ENCODE assay signal across 17 cellular contexts in genomic region chr15:44500555-44500954, GRCh38. TPM values are rescaled to one million over a fixed set of nuclear protein-coding genes. Genes with fewer than 3 reads are reported as not detected.
DNase-seq lines count a peak whose midpoint lies in the region; ATAC-seq lines count a peak whose summit lies in the region.
"Had no signal": no experiment of that assay in that cellular context is flagged by ENCODE, and none has a peak within 500 bp of the region (broad histone marks: within the 10 kb centered on the region; RNA-seq: fewer than 3 reads in every experiment).

No MANE protein-coding gene starts in this region.

- CTCF ChIA-PET in CD8-positive, alpha-beta memory T cell (lab: Charles Lee), result interaction anchor here (0.9 to 1.7 kb wide), 3 partner anchors 32 to 281 kb away, joined by 3 to 5 read pairs (median 4); partner anchors contain the start of gene CTDSPL2

- no peak overlapping the region for H3K4me3 Mint-ChIP-seq in CD4-positive, CD25-positive, alpha-beta regulatory T cell
- no peak overlapping the region for H3K4me3 Mint-ChIP-seq in CD8-positive, alpha-beta memory T cell
- H3K4me3 Mint-ChIP-seq in T-helper 17 cell (no peak overlapping the region), memory B cell (no peak overlapping the region)

- peak in 1 of 3 donors; percentile 20 for DNase-seq in CD4-positive, CD25-positive, alpha-beta regulatory T cell
- DNase-seq in CD8-positive, alpha-beta memory T cell, result no peak
- DNase-seq in T-helper 17 cell (no peak), memory B cell (ENCODE audit: low spot score in 2 of 2) (no peak), COLO829 (ENCODE audit: low spot score) (no peak), epidermal melanocyte (ENCODE audit: insufficient read length, low spot score) (no peak), SKM-1 treated with dmso at 0.1 percent for 144 hours (lab: John Stamatoyannopoulos, UW; ENCODE audit: unreplicated experiment) (no peak)
- DNase-seq: activated CD4-positive, CD25-positive, alpha-beta regulatory T cell treated with anti-CD3 and anti-CD28 coated beads, Interleukin-2, amount 50 U/mL, for 72 hours; amygdala; cerebellar nuclear complex; effector CD8-positive, alpha-beta T cell; glutamatergic neuron; left lung; NCI-H1436 treated with DMSO at 0.1 percent for 48 hours; NCI-H774; PC-3 had no signal

- no peaks in the 10 kb centered on the region for H3K27me3 Mint-ChIP-seq in CD4-positive, CD25-positive, alpha-beta regulatory T cell
- H3K27me3 Mint-ChIP-seq in CD8-positive, alpha-beta memory T cell, result no peaks in the 10 kb centered on the region
- H3K27me3 Mint-ChIP-seq in T-helper 17 cell (no peaks in the 10 kb centered on the region), memory B cell (no peaks in the 10 kb centered on the region)

- POLR2A ChIA-PET in CD8-positive, alpha-beta memory T cell (lab: Charles Lee), result no interaction called here

- H3K4me1 Mint-ChIP-seq in CD4-positive, CD25-positive, alpha-beta regulatory T cell, result peaks cover 13 to 24% (median 20%) of the 10 kb centered on the region in 4 donors
- peaks cover 15 to 22% (median 16%) of the 10 kb centered on the region in 3 donors for H3K4me1 Mint-ChIP-seq in CD8-positive, alpha-beta memory T cell
- H3K4me1 Mint-ChIP-seq in T-helper 17 cell (peaks cover 12% of the 10 kb centered on the region), memory B cell (peaks cover 3% of the 10 kb centered on the region)

- peaks cover 27% of the 10 kb centered on the region for H3K36me3 Mint-ChIP-seq in CD4-positive, CD25-positive, alpha-beta regulatory T cell
- H3K36me3 Mint-ChIP-seq in CD8-positive, alpha-beta memory T cell, result peaks cover 0 to 67% (median 13%) of the 10 kb centered on the region in 3 donors
- peaks cover 4% of the 10 kb centered on the region for H3K36me3 Mint-ChIP-seq in T-helper 17 cell (ENCODE audit: low read depth)
- peaks cover 10% of the 10 kb centered on the region for H3K36me3 Mint-ChIP-seq in memory B cell

- H3K4me1 ChIP-seq in CD4-positive, CD25-positive, alpha-beta regulatory T cell (ENCODE audit: control insufficient read depth, insufficient read depth, low read length, poor library complexity, severe bottlenecking), result no peaks in the 10 kb centered on the region
- H3K4me1 ChIP-seq in CD8-positive, alpha-beta memory T cell (ENCODE audit: insufficient read depth, low read length), result no peaks in the 10 kb centered on the region
- H3K4me1 ChIP-seq: left lung, parathyroid adenoma had no signal

- no peaks in the 10 kb centered on the region for H3K9me3 ChIP-seq in CD4-positive, CD25-positive, alpha-beta regulatory T cell (ENCODE audit: control insufficient read depth in 2 of 2, low read length in 2 of 2)
- H3K9me3 ChIP-seq in CD8-positive, alpha-beta memory T cell (ENCODE audit: low read length), result no peaks in the 10 kb centered on the region
- H3K9me3 ChIP-seq in T-helper 17 cell (ENCODE audit: control insufficient read depth, low read length, poor library complexity, severe bottlenecking), result no peaks in the 10 kb centered on the region
- H3K9me3 ChIP-seq: left lung had no signal

- H3K27me3 ChIP-seq in CD4-positive, CD25-positive, alpha-beta regulatory T cell (ENCODE audit: control insufficient read depth, insufficient read depth, low read length), result no peaks in the 10 kb centered on the region
- H3K27me3 ChIP-seq in CD8-positive, alpha-beta memory T cell (ENCODE audit: insufficient read depth, low read length, poor library complexity, severe bottlenecking), result no peaks in the 10 kb centered on the region
- H3K27me3 ChIP-seq: left lung had no signal

- H3K27ac Mint-ChIP-seq in CD4-positive, CD25-positive, alpha-beta regulatory T cell, result peak overlapping the region in 2 of 3 donors; percentile 1 to 73
- H3K27ac Mint-ChIP-seq in CD8-positive, alpha-beta memory T cell, result peak overlapping the region in 6 of 8 donors; percentile 6 to 89 (median 30)
- peak overlapping the region; percentile 67 for H3K27ac Mint-ChIP-seq in T-helper 17 cell
- H3K27ac Mint-ChIP-seq in memory B cell, result peak overlapping the region; percentile 70

- peaks cover 64% of the 10 kb centered on the region for H3K36me3 ChIP-seq in CD4-positive, CD25-positive, alpha-beta regulatory T cell (ENCODE audit: control insufficient read depth, insufficient read depth, low read length)
- peaks cover 8% of the 10 kb centered on the region for H3K36me3 ChIP-seq in CD8-positive, alpha-beta memory T cell (ENCODE audit: insufficient read depth, low read length)

- no peaks in the 10 kb centered on the region for H3K9me3 Mint-ChIP-seq in CD4-positive, CD25-positive, alpha-beta regulatory T cell
- no peaks in the 10 kb centered on the region for H3K9me3 Mint-ChIP-seq in CD8-positive, alpha-beta memory T cell
- no peaks in the 10 kb centered on the region for H3K9me3 Mint-ChIP-seq in memory B cell

- no peak overlapping the region for H3K4me3 ChIP-seq in CD4-positive, CD25-positive, alpha-beta regulatory T cell (ENCODE audit: low read depth, low read length)
- no peak overlapping the region for H3K4me3 ChIP-seq in CD8-positive, alpha-beta memory T cell (ENCODE audit: low read length)
- H3K4me3 ChIP-seq: left lung had no signal

- peak overlapping the region; percentile 8 for H3K27ac ChIP-seq in CD4-positive, CD25-positive, alpha-beta regulatory T cell (ENCODE audit: insufficient read depth, low read length, poor library complexity, severe bottlenecking)
- H3K27ac ChIP-seq in CD8-positive, alpha-beta memory T cell (ENCODE audit: low read depth, low read length), result no peak overlapping the region
- H3K27ac ChIP-seq: left lung, parathyroid adenoma had no signal

- ATAC-seq in CD4-positive, CD25-positive, alpha-beta regulatory T cell (ENCODE audit: low read depth in 2 of 2), result no peak
- ATAC-seq in T-helper 17 cell (no peak), memory B cell (ENCODE audit: low read depth) (no peak)
- ATAC-seq: left lung, PC-3 had no signal

RNA-seq across cellular contexts. Expression of gene EIF3J, which starts 36.4 kb away (rescaled TPM):
- total RNA-seq in CD4-positive, CD25-positive, alpha-beta regulatory T cell, result 80.4 TPM
- polyA plus RNA-seq in CD4-positive, CD25-positive, alpha-beta regulatory T cell, result 10 to 100 TPM; 18.2 to 29.0 (median 22.0) TPM
- 100 to 1,000 TPM; 167 to 186 TPM for total RNA-seq in CD8-positive, alpha-beta memory T cell
- polyA plus RNA-seq in CD8-positive, alpha-beta memory T cell, result 24.9 TPM
- 10 to 100 TPM; 52.7 to 73.1 TPM for total RNA-seq in T-helper 17 cell
